ENCODE assay signal across 22 cellular contexts in the genomic region with DNA sequence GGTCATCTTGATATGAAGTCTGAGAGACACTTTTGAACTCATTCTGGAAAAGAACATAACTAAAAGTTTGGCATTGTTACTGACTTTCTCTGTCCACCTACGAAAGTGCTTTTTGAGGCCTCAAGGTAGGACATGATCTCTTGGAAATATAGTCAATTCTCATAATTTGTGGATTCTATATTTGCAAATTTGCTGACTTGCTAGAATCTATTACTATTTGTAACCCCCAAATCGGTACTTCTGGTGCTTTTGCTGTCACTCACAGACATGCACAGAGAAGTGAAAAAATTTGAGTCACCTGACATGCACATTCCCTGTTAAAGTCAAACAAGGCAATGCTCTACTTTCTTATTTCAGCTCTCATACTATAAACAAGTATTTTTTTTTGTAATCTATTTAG. TPM values are rescaled to one million over a fixed set of nuclear protein-coding genes. Genes with fewer than 3 reads are reported as not detected.
DNase-seq lines count a peak whose midpoint lies in the region; ATAC-seq, FAIRE-seq and TF ChIP-seq lines count a peak whose summit lies in the region.
"Had no signal": no experiment of that assay in that cellular context is flagged by ENCODE, and none has a peak within 500 bp of the region (broad histone marks: within the 10 kb centered on the region; RNA-seq: fewer than 3 reads in every experiment).

No MANE protein-coding gene starts in this region.

- intact Hi-C loops in HepG2 (cut with micrococcal nuclease; ENCODE audit: unreplicated experiment), result no loop called here
- intact Hi-C loops in right lobe of liver (cut with DNase I), result no loop called here

- H3K36me3 ChIP-seq in HepG2 (replicated peaks in 1 of 2; ENCODE audit: control insufficient read depth in 1 of 2, insufficient read depth in 2 of 2, low read length in 2 of 2), result no peaks in the 10 kb centered on the region
- H3K36me3 ChIP-seq in right lobe of liver, result no peaks in the 10 kb centered on the region
- H3K36me3 ChIP-seq in MM.1S (replicated peaks; ENCODE audit: insufficient read depth, low read length), result no peaks in the 10 kb centered on the region
- H3K36me3 ChIP-seq: HAP-1 had no signal

- H3K4me3 ChIP-seq in HepG2 (replicated peaks in 1 of 3; ENCODE audit: insufficient read depth in 1 of 3, low read depth in 2 of 3, low read length in 3 of 3), result no peak overlapping the region
- H3K4me3 ChIP-seq in right lobe of liver, result no peak overlapping the region
- no peak overlapping the region for H3K4me3 ChIP-seq in MM.1S (ENCODE audit: low read length)
- H3K4me3 ChIP-seq: HAP-1 had no signal

- CTCF ChIA-PET in HepG2 (lab: Yijun Ruan, JAX; ENCODE audit: low intra/inter-chr PET ratio, low total read pairs), result no interaction called here

- no peak for FAIRE-seq in HepG2 (lab: Jason Lieb, UNC)
- FAIRE-seq in islet of Langerhans (lab: Jason Lieb, UNC), result peak; percentile 69
- FAIRE-seq: GM12891, GM18507, H54 had no signal

- POLR2A ChIA-PET in HepG2 (lab: Yijun Ruan, JAX), result no interaction called here

- H3K27me3 ChIP-seq in HepG2 (ENCODE audit: control insufficient read depth in 1 of 2, insufficient read depth in 2 of 2, low read length in 2 of 2), result no peaks in the 10 kb centered on the region
- H3K27me3 ChIP-seq in right lobe of liver, result peaks cover 0 to 6% of the 10 kb centered on the region in 2 donors
- no peaks in the 10 kb centered on the region for H3K27me3 ChIP-seq in MM.1S (replicated peaks; ENCODE audit: insufficient read depth, low read length)

- H3K9me3 ChIP-seq in HepG2 (ENCODE audit: low read length) (no peaks in the 10 kb centered on the region), right lobe of liver (no peaks in the 10 kb centered on the region), MM.1S (replicated peaks; ENCODE audit: insufficient read depth, low read length) (no peaks in the 10 kb centered on the region)
- H3K9me3 ChIP-seq: HAP-1 had no signal

- no peak overlapping the region for H3K4me2 ChIP-seq in HepG2 (ENCODE audit: low read depth, low read length)
- peak overlapping the region; percentile 29; the same call in 1 of the 2 replicates for H3K4me2 ChIP-seq in MM.1S (ENCODE audit: low read depth, low read length)

- in situ Hi-C loops in HepG2 (cut with HindIII; ENCODE audit: extremely low pct_ligation_motif_present, low pct_unique_long_range_greater_than_20kb), result no loop called here

- H3K9ac ChIP-seq in HepG2 (ENCODE audit: insufficient read depth, low read depth, low read length), result no peak overlapping the region
- H3K9ac ChIP-seq in MM.1S (ENCODE audit: low read length), result no peak overlapping the region

- no peak for TF ChIP-seq CTCF in HepG2 (CRISPR knock-in tag; IDR thresholded peaks at IDR 0.05)
- TF ChIP-seq CTCF in right lobe of liver (IDR thresholded peaks at IDR 0.05), result no peak
- no peak for TF ChIP-seq CTCF in MM.1S (IDR thresholded peaks at IDR 0.05; ENCODE audit: low read length)

- TF ChIP-seq EP300 in HepG2 (IDR thresholded peaks at IDR 0.05; ENCODE audit: low read depth in 2 of 2, low read length in 2 of 2) (no peak), HepG2 (CRISPR knock-in tag; IDR thresholded peaks at IDR 0.05; ENCODE audit: borderline replicate concordance) (no peak)

- TF ChIP-seq RAD21 in HepG2 (CRISPR knock-in tag; IDR thresholded peaks at IDR 0.05), result no peak

- no peak for DNase-seq in HepG2 (ENCODE audit: low spot score)
- DNase-seq in right lobe of liver, result no peak
- no peak for DNase-seq in MM.1S
- DNase-seq in SK-N-DZ (ENCODE audit: low spot score), result no peak
- DNase-seq in NAMALWA (ENCODE audit: low spot score), result no peak
- DNase-seq: C1 segment of cervical spinal cord; Calu3; CD4-positive, alpha-beta memory T cell; COR-L47; DMS53; DMS79 treated with DMSO at 0.1 percent for 48 hours; GF-D8; GOT3; HFFc6 had no signal

- ATAC-seq in HepG2, result no peak
- no peak for ATAC-seq in right lobe of liver

- no TSS peak for BruUV-seq in HepG2 (replicated peaks; lab: Mats Ljungman, UMichigan)

- H3F3A ChIP-seq in MM.1S (ENCODE audit: insufficient read depth, low read length), result no peaks in the 10 kb centered on the region

- H4K20me1 ChIP-seq in HepG2 (ENCODE audit: insufficient read depth, low read length) (no peaks in the 10 kb centered on the region), MM.1S (ENCODE audit: insufficient read depth, low read length) (no peaks in the 10 kb centered on the region)

- H3K9me2 ChIP-seq in MM.1S (replicated peaks; ENCODE audit: insufficient read depth, low read length), result no peaks in the 10 kb centered on the region

- H3K27ac ChIP-seq in HepG2 (ENCODE audit: extremely low read length, insufficient read depth, low read length) (no peak overlapping the region), right lobe of liver (no peak overlapping the region), MM.1S (ENCODE audit: low read length) (no peak overlapping the region)
- H3K27ac ChIP-seq: 22Rv1 had no signal

- H3K79me2 ChIP-seq in HepG2 (ENCODE audit: insufficient read depth, low read length) (no peaks in the 10 kb centered on the region), MM.1S (ENCODE audit: low read length) (no peaks in the 10 kb centered on the region)

- no peak overlapping the region for H2AFZ ChIP-seq in HepG2 (ENCODE audit: low read length)
- H2AFZ ChIP-seq in MM.1S (ENCODE audit: low read length), result no peak overlapping the region

- no peak for TF ChIP-seq POLR2A in HepG2 (IDR thresholded peaks at IDR 0.05; ENCODE audit: insufficient read depth in 1 of 2, low read depth in 2 of 2, low read length in 2 of 2)
- TF ChIP-seq POLR2A in right lobe of liver (IDR thresholded peaks at IDR 0.05), result no peak

- 88% methylated on average over 2 of the region's 2 CpGs for WGBS in HepG2 (ENCODE audit: low lambda C conversion rate)
- 43% methylated on average over 2 of the region's 2 CpGs for WGBS in right lobe of liver (ENCODE audit: insufficient coverage, low coverage, low lambda C conversion rate, missing lambda C conversion rate)

- no peaks in the 10 kb centered on the region for H3K4me1 ChIP-seq in HepG2 (ENCODE audit: insufficient read depth, low read length)
- no peaks in the 10 kb centered on the region for H3K4me1 ChIP-seq in right lobe of liver
- H3K4me1 ChIP-seq in MM.1S (ENCODE audit: low read length), result 0 out of 2 replicates have a peak, but pooled peaks cover 8% of the 10 kb centered on the region
- H3K4me1 ChIP-seq: HAP-1 had no signal

TF ChIP-seq in HepG2, 621 proteins besides CTCF, POLR2A, EP300 and RAD21:
- TF ChIP-seq XBP1 (CRISPR knock-in tag; IDR thresholded peaks at IDR 0.05), result no peak
- TF ChIP-seq MAFK (conservative IDR thresholded peaks at IDR 0.05 in 1 of 2, IDR thresholded peaks at IDR 0.05 in 1 of 2; ENCODE audit: low read length in 2 of 2), result peak; percentile 43 to 75; a peak in 3 of 4 replicates
- TF ChIP-seq ZNF781 (CRISPR knock-in tag; IDR thresholded peaks at IDR 0.05; ENCODE audit: borderline replicate concordance, not compliant biosample characterization), result no peak
- no peak for TF ChIP-seq NR1H2 (CRISPR knock-in tag; IDR thresholded peaks at IDR 0.05; ENCODE audit: borderline replicate concordance, low read depth)
- TF ChIP-seq, protein P1, sequence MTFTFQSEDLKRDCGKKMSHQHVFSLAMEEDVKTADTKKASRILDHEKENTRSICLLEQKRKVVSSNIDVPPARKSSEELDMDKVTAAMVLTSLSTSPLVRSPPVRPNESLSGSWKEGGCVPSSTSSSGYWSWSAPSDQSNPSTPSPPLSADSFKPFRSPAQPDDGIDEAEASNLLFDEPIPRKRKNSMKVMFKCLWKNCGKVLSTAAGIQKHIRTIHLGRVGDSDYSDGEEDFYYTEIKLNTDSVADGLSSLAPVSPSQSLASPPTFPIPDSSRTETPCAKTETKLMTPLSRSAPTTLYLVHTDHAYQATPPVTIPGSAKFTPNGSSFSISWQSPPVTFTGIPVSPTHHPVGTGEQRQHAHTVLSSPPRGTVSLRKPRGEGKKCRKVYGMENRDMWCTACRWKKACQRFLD (CRISPR knock-in tag; IDR thresholded peaks at IDR 0.05; ENCODE audit: borderline replicate concordance), result no peak
- peak; percentile 70 for TF ChIP-seq MAFF (IDR thresholded peaks at IDR 0.05; ENCODE audit: low read depth, low read length)

RNA-seq across cellular contexts. Expression of gene TSPAN7, which starts 35.6 kb away (rescaled TPM):
- total RNA-seq in HepG2 (2016; rRNA removed; fragmentation: Illumina TruSeq; extraction: Trizol), result 12.8 and 21.4 TPM in 2 replicates
- 2.6 and 2.8 TPM in 2 replicates for total RNA-seq in HepG2 (2016; cell fraction: cytosol; rRNA removed; fragmentation: Illumina TruSeq; extraction: Trizol; ENCODE audit: low read depth)
- 12.7 and 21.2 TPM in 2 replicates for total RNA-seq in HepG2 (2016; cell fraction: insoluble cytoplasmic fraction; rRNA removed; fragmentation: Illumina TruSeq; extraction: Trizol)
- 5.7 and 6.4 TPM in 2 replicates for total RNA-seq in HepG2 (2016; cell fraction: membrane; rRNA removed; fragmentation: Illumina TruSeq; extraction: Trizol)
- total RNA-seq in HepG2 (2016; cell fraction: nucleus; rRNA removed; fragmentation: Illumina TruSeq; extraction: Trizol), result 25.7 and 32.9 TPM in 2 replicates
- 47.1 and 66.6 TPM in 2 replicates for polyA plus RNA-seq in HepG2 (2011; rRNA removed)
- 40.3 and 64.4 TPM in 2 replicates for polyA plus RNA-seq in HepG2 (2011; cell fraction: cytosol; rRNA removed)
- polyA plus RNA-seq in HepG2 (2011; cell fraction: nucleus; rRNA removed), result 17.9 and 24.6 TPM in 2 replicates
- 54.1 and 54.6 TPM in 2 replicates for polyA plus RNA-seq in HepG2 (2012)
- polyA plus RNA-seq in HepG2 (2016; cell fraction: cytosol; fragmentation: Illumina TruSeq; extraction: Trizol; ENCODE audit: low read depth), result 5.2 and 5.9 TPM in 2 replicates
- polyA plus RNA-seq in HepG2 (2016; cell fraction: insoluble cytoplasmic fraction; fragmentation: Illumina TruSeq; extraction: Trizol; ENCODE audit: low read depth), result 24.2 and 27.3 TPM in 2 replicates
- 11.0 and 12.1 TPM in 2 replicates for polyA plus RNA-seq in HepG2 (2016; cell fraction: membrane; fragmentation: Illumina TruSeq; extraction: Trizol; ENCODE audit: low read depth)
- polyA plus RNA-seq in HepG2 (2016; cell fraction: nucleus; fragmentation: Illumina TruSeq; extraction: Trizol; ENCODE audit: insufficient read depth, low read depth), result 57.3 and 59.0 TPM in 2 replicates
- polyA minus RNA-seq in HepG2 (2011; rRNA and poly(A)+ RNA removed; ENCODE audit: low replicate concordance), result 59.3 TPM in 1 of 2 replicates, not detected in the other
- polyA minus RNA-seq in HepG2 (2011; cell fraction: cytosol; rRNA and poly(A)+ RNA removed), result 15.7 and 23.8 TPM in 2 replicates
- 12.4 and 24.7 TPM in 2 replicates for polyA minus RNA-seq in HepG2 (2011; cell fraction: nucleus; rRNA and poly(A)+ RNA removed)
- total RNA-seq in right lobe of liver, result 10 to 100 TPM in 5 of 6 experiments, 1 to 10 TPM in 1; 7.9 to 24.4 (median 15.7) TPM
- polyA plus RNA-seq in SK-N-DZ (2014; cell fraction: cytosol; rRNA removed), result 17.3 and 19.9 TPM in 2 replicates
- polyA plus RNA-seq in SK-N-DZ (2014; cell fraction: nucleus; rRNA removed), result 5.8 and 9.1 TPM in 2 replicates
- total RNA-seq: G401, HFFc6 had no signal
- polyA plus RNA-seq: BJ had no signal
